Comparison of ENCODE assay signal across 8 cellular contexts in the genomic region with DNA sequence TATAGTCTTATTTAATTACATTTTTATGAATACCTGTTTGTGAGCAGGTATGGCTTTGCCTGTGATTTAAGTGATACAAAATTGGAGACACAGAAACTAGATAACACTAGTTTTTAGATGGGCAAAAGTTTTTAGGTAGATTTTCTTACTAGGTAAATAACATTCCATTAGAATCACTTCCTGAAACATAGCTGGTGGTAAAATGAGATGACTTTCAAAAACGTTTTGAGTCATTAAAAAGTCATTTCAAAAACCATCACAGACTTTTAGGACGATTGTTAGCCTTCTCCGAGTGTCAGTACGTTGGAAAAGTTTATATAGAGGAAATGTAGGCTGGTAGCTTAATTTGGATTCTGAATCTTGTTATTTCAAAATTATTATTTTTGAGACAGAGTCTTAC. TPM values are rescaled to one million over a fixed set of nuclear protein-coding genes. Genes with fewer than 3 reads are reported as not detected.
DNase-seq lines count a peak whose midpoint lies in the region; FAIRE-seq and TF ChIP-seq lines count a peak whose summit lies in the region.
"Had no signal": no experiment of that assay in that cellular context is flagged by ENCODE, and none has a peak within 500 bp of the region (broad histone marks: within the 10 kb centered on the region; RNA-seq: fewer than 3 reads in every experiment).

No MANE protein-coding gene starts in this region.

- peaks cover 18 to 66% (median 47%) of the 10 kb centered on the region in 6 donors for H3K4me1 ChIP-seq in spleen
- H3K4me1 ChIP-seq in mesendoderm (ENCODE audit: control insufficient read depth, low read depth, low read length) = peaks cover 9% of the 10 kb centered on the region

- H2BK15ac ChIP-seq in mesendoderm (replicated peaks; ENCODE audit: low read depth) = no peak overlapping the region

- H2BK120ac ChIP-seq in mesendoderm (ENCODE audit: low read depth, low read length) = no peak overlapping the region

- H2BK5ac ChIP-seq in mesendoderm (ENCODE audit: low read length) = no peak overlapping the region

- peak overlapping the region; percentile 77 for H3K4me3 ChIP-seq in SK-N-MC
- H3K4me3 ChIP-seq in foreskin fibroblast (ENCODE audit: low read depth in 1 of 2, low read length in 2 of 2) = peak overlapping the region; percentile 55 to 72
- H3K4me3 ChIP-seq in spleen = peak overlapping the region in 4 of 8 donors; percentile 69 to 94 (median 74)
- H3K4me3 ChIP-seq in mesendoderm (ENCODE audit: low read length) = no peak overlapping the region

- DNase-seq in GM12892 (ENCODE audit: insufficient read length) (no peak), SK-N-MC (ENCODE audit: low read depth, low spot score) (no peak), foreskin fibroblast (no peak), spleen (no peak), ecto neural progenitor cell (ENCODE audit: low spot score) (no peak), mesendoderm (no peak), T1000 (lab: John Stamatoyannopoulos, UW) (no peak)

- TF ChIP-seq CTCF in foreskin fibroblast (IDR thresholded peaks at IDR 0.05; ENCODE audit: low read depth, low read length) (no peak), spleen (IDR thresholded peaks at IDR 0.05 in 8 of 11, conservative IDR thresholded peaks at IDR 0.05 in 3 of 11) (no peak)

- peak; percentile 21 for FAIRE-seq in GM12892 (lab: Jason Lieb, UNC)

- no peak overlapping the region for H4K8ac ChIP-seq in mesendoderm (ENCODE audit: low read depth, low read length)

- H3K9ac ChIP-seq in SK-N-MC (ENCODE audit: insufficient read length) (no peak overlapping the region), mesendoderm (ENCODE audit: low read length) (no peak overlapping the region)

- H2AK5ac ChIP-seq in mesendoderm (ENCODE audit: low read length) = no peak overlapping the region

- H3K79me2 ChIP-seq in mesendoderm (ENCODE audit: control insufficient read depth, insufficient read depth, low read length) = peaks cover 33% of the 10 kb centered on the region

- no peaks in the 10 kb centered on the region for H3K9me3 ChIP-seq in SK-N-MC (ENCODE audit: low read depth, low read length)
- no peaks in the 10 kb centered on the region for H3K9me3 ChIP-seq in spleen

- 39 to 51% (median 42%) methylated on average over 4 of the region's 4 CpGs for WGBS in spleen, 5 donors
- no CpG with 5 or more reads among the region's 4 CpGs for WGBS in mesendoderm (ENCODE audit: extremely low coverage, insufficient coverage, low lambda C conversion rate)

- H3K18ac ChIP-seq in mesendoderm (ENCODE audit: low read length) = no peak overlapping the region

- no peaks in the 10 kb centered on the region for H3K27me3 ChIP-seq in spleen (replicated peaks in 1 of 7)
- no peaks in the 10 kb centered on the region for H3K27me3 ChIP-seq in mesendoderm (ENCODE audit: insufficient read depth, low read length, poor library complexity)

- H3K79me1 ChIP-seq in mesendoderm (ENCODE audit: low read length) = peaks cover 8% of the 10 kb centered on the region

- TF ChIP-seq POLR2A in GM12892 (IDR thresholded peaks at IDR 0.05; ENCODE audit: low read depth, low read length) (no peak), spleen (IDR thresholded peaks at IDR 0.05) (no peak)

- H3K27ac ChIP-seq in SK-N-MC (no peak overlapping the region), spleen (peak overlapping the region in 7 of 8 donors; percentile 93 to 99 (median 96)), mesendoderm (ENCODE audit: low read depth, low read length) (no peak overlapping the region)

- H3K36me3 ChIP-seq in SK-N-MC (ENCODE audit: insufficient read depth, low read length) = no peaks in the 10 kb centered on the region
- no peaks in the 10 kb centered on the region for H3K36me3 ChIP-seq in spleen
- no peaks in the 10 kb centered on the region for H3K36me3 ChIP-seq in mesendoderm (ENCODE audit: control insufficient read depth, insufficient read depth, low read length)

- H3K4me2 ChIP-seq in mesendoderm (ENCODE audit: low read length) = no peak overlapping the region

- no peak overlapping the region for H3K56ac ChIP-seq in mesendoderm (ENCODE audit: low read length)

- H4K5ac ChIP-seq in mesendoderm (ENCODE audit: low read length) = no peak overlapping the region

- intact Hi-C loops in spleen (cut with DNase I; ENCODE audit: low total_unique reads) = loop anchor here (10.0 kb wide), 2 partner anchors 46 to 174 kb away; no protein-coding TSS in a partner anchor

- H3K23ac ChIP-seq in mesendoderm (ENCODE audit: low read length) = no peak overlapping the region

- no peak overlapping the region for H3K4ac ChIP-seq in mesendoderm (ENCODE audit: low read depth, low read length)

RNA-seq across cellular contexts. Expression of a gene that starts 18.3 kb away (rescaled TPM):
- polyA plus RNA-seq in GM12892 (2012; ENCODE audit: missing spikeins) = not detected
- total RNA-seq in spleen = 1 to 10 TPM; 2.3 to 7.5 (median 4.5) TPM
- polyA plus RNA-seq in spleen = 1 to 10 TPM in 1 of 3 donors, under 1 TPM in 2; 0.53 to 1.2 (median 0.83) TPM
- not detected for polyA plus RNA-seq in mesendoderm (2013, experiment 1 of 2)
- polyA plus RNA-seq in mesendoderm (2013, experiment 2 of 2) = not detected
- total RNA-seq: NCI-H460 had no signal

Comparison
In these comparisons a context has a peak if more than half of its experiments do, and no peak if none do; other contexts are left out.
1. H3K27ac ChIP-seq: peak in spleen (7 of 8); none in SK-N-MC (single experiment) and mesendoderm (single experiment).